In genomic region chr9:136851941-136852663, GRCh38 we compare ENCODE assay signal across 1 cellular context.
TF ChIP-seq lines count a peak whose summit lies in the region.

Gene MAMDC4 (plus strand): TSS chr9:136852346. CDS start chr9:136852417, 71 bp downstream.

TF ChIP-seq in HepG2, 621 proteins besides CTCF, POLR2A, EP300 and RAD21 (continued from another document and continues in another):
- TF ChIP-seq CEBPZ (IDR thresholded peaks at IDR 0.05; ENCODE audit: low read length): no peak
- no peak for TF ChIP-seq ZNF543 (CRISPR knock-in tag; IDR thresholded peaks at IDR 0.05)
- no peak for TF ChIP-seq KAT8 (CRISPR knock-in tag; IDR thresholded peaks at IDR 0.05)
- 0 out of 2 replicates have a peak, but pooled peaks have one; percentile 45 for TF ChIP-seq TOPORS (CRISPR knock-in tag; IDR thresholded peaks at IDR 0.05)
- TF ChIP-seq NONO (IDR thresholded peaks at IDR 0.05): no peak
- TF ChIP-seq NONO (CRISPR knock-in tag; conservative IDR thresholded peaks at IDR 0.05): no peak
- no peak for TF ChIP-seq TARDBP (CRISPR knock-in tag; IDR thresholded peaks at IDR 0.05)
- no peak for TF ChIP-seq ZNF550 (CRISPR knock-in tag; IDR thresholded peaks at IDR 0.05; ENCODE audit: borderline replicate concordance)
- no peak for TF ChIP-seq ZNF382 (CRISPR knock-in tag; IDR thresholded peaks at IDR 0.05; ENCODE audit: borderline replicate concordance)
- TF ChIP-seq MAFF (IDR thresholded peaks at IDR 0.05; ENCODE audit: low read depth, low read length): no peak
- no peak for TF ChIP-seq MZF1 (CRISPR knock-in tag; IDR thresholded peaks at IDR 0.05; ENCODE audit: borderline replicate concordance)
- no peak for TF ChIP-seq DMTF1 (CRISPR knock-in tag; IDR thresholded peaks at IDR 0.05)
- TF ChIP-seq DNMT1 (CRISPR knock-in tag; IDR thresholded peaks at IDR 0.05): 0 out of 2 replicates have a peak, but pooled peaks have one; percentile 32
- peak; percentile 63 for TF ChIP-seq ZNF687 (CRISPR knock-in tag; IDR thresholded peaks at IDR 0.05)
- TF ChIP-seq FOXA1 (IDR thresholded peaks at IDR 0.05): no peak
- TF ChIP-seq FOXA1 (CRISPR knock-in tag; IDR thresholded peaks at IDR 0.05): no peak
- TF ChIP-seq KDM2A (CRISPR knock-in tag; IDR thresholded peaks at IDR 0.05; ENCODE audit: borderline replicate concordance, low read depth): no peak; the same call in 1 of the 2 replicates
- TF ChIP-seq ZNF224 (CRISPR knock-in tag; IDR thresholded peaks at IDR 0.05): 0 out of 2 replicates have a peak, but pooled peaks have one; percentile 62
- peak; percentile 69 for TF ChIP-seq AKAP8 (CRISPR knock-in tag; IDR thresholded peaks at IDR 0.05)
- TF ChIP-seq ZNF709 (CRISPR knock-in tag; IDR thresholded peaks at IDR 0.05): no peak
- TF ChIP-seq ZBTB21 (CRISPR knock-in tag; IDR thresholded peaks at IDR 0.05): no peak
- no peak for TF ChIP-seq NR2F2 (IDR thresholded peaks at IDR 0.05; ENCODE audit: borderline replicate concordance, low read depth)
- TF ChIP-seq AGO1 (IDR thresholded peaks at IDR 0.05; ENCODE audit: low read depth, low read length, poor library complexity, severe bottlenecking): peak; percentile 74
- TF ChIP-seq ZNF317 (CRISPR knock-in tag; IDR thresholded peaks at IDR 0.05): no peak
- TF ChIP-seq ARID4A (CRISPR knock-in tag; IDR thresholded peaks at IDR 0.05; ENCODE audit: borderline replicate concordance): 0 out of 2 replicates have a peak, but pooled peaks have one; percentile 28
- TF ChIP-seq MXI1 (IDR thresholded peaks at IDR 0.05; ENCODE audit: borderline replicate concordance, low read depth, low read length): no peak
- TF ChIP-seq GMEB2 (CRISPR knock-in tag; IDR thresholded peaks at IDR 0.05; ENCODE audit: low read depth): no peak
- no peak for TF ChIP-seq ZBTB14 (CRISPR knock-in tag; IDR thresholded peaks at IDR 0.05)
- TF ChIP-seq RBAK (CRISPR knock-in tag; IDR thresholded peaks at IDR 0.05): no peak
- no peak for TF ChIP-seq ZBTB43 (CRISPR knock-in tag; conservative IDR thresholded peaks at IDR 0.05)
- TF ChIP-seq TEAD2 (CRISPR knock-in tag; IDR thresholded peaks at IDR 0.05): no peak
- TF ChIP-seq GLMP (CRISPR knock-in tag; IDR thresholded peaks at IDR 0.05; ENCODE audit: borderline replicate concordance): no peak
- TF ChIP-seq ZMYM4 (CRISPR knock-in tag; IDR thresholded peaks at IDR 0.05): no peak
- no peak for TF ChIP-seq ZNF143 (CRISPR knock-in tag; IDR thresholded peaks at IDR 0.05)
- TF ChIP-seq ZNF747 (CRISPR knock-in tag; IDR thresholded peaks at IDR 0.05; ENCODE audit: borderline replicate concordance): no peak
- TF ChIP-seq ZNF704 (CRISPR knock-in tag; IDR thresholded peaks at IDR 0.05; ENCODE audit: borderline replicate concordance): no peak
- TF ChIP-seq ZNF512 (CRISPR knock-in tag; IDR thresholded peaks at IDR 0.05): no peak
- peak; percentile 67 for TF ChIP-seq RBFOX2 (IDR thresholded peaks at IDR 0.05; ENCODE audit: low read depth, low read length)
